Comparison of ENCODE assay signal across 2 cellular contexts in the genomic region with DNA sequence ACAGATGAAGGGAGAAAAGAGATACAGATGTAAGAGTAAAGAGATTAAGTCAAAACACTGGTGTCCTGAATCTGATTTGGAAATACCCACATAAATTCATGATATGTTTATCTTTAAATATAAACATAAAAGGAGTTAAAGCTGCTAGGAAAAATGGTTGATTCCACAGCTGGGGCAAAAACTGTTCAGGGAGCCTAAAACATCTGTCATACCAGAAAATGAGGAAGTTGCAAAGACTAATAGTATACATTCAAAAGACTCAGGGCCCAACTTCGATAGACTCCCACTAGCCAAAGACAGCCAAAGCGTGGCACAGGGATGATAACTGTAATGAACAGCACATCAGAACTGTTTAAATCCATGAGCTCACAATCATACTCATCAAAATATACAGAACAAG.
TF ChIP-seq lines count a peak whose summit lies in the region.

No MANE protein-coding gene starts in this region.

TF ChIP-seq in K562, 482 proteins besides CTCF, POLR2A, EP300 and RAD21 (continued from another document):
- TF ChIP-seq SAFB2 (IDR thresholded peaks at IDR 0.05; ENCODE audit: borderline replicate concordance, low read depth, low read length, severe bottlenecking) (no peak), PCBP1 (IDR thresholded peaks at IDR 0.05; ENCODE audit: low read depth, low read length, poor library complexity, severe bottlenecking) (no peak), MTA3 (IDR thresholded peaks at IDR 0.05; ENCODE audit: borderline replicate concordance) (no peak), POLR2AphosphoS5 (IDR thresholded peaks at IDR 0.05; ENCODE audit: control insufficient read depth, insufficient read depth, low read depth, low read length) (no peak), SMARCA4 (IDR thresholded peaks at IDR 0.05) (no peak), FOXM1 (IDR thresholded peaks at IDR 0.05; ENCODE audit: low read depth) (0 out of 2 replicates have a peak, but pooled peaks have one; percentile 37), FOXM1 (CRISPR knock-in tag; IDR thresholded peaks at IDR 0.05; ENCODE audit: low read depth) (no peak), CBX8 (IDR thresholded peaks at IDR 0.05; ENCODE audit: borderline replicate concordance, extremely low read depth, low read depth, low read length, poor library complexity, severe bottlenecking) (no peak)
- TF ChIP-seq, protein P1, sequence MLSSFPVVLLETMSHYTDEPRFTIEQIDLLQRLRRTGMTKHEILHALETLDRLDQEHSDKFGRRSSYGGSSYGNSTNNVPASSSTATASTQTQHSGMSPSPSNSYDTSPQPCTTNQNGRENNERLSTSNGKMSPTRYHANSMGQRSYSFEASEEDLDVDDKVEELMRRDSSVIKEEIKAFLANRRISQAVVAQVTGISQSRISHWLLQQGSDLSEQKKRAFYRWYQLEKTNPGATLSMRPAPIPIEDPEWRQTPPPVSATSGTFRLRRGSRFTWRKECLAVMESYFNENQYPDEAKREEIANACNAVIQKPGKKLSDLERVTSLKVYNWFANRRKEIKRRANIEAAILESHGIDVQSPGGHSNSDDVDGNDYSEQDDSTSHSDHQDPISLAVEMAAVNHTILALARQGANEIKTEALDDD (IDR thresholded peaks at IDR 0.05), result 0 out of 2 replicates have a peak, but pooled peaks have one; percentile 37
- TF ChIP-seq, protein P2, sequence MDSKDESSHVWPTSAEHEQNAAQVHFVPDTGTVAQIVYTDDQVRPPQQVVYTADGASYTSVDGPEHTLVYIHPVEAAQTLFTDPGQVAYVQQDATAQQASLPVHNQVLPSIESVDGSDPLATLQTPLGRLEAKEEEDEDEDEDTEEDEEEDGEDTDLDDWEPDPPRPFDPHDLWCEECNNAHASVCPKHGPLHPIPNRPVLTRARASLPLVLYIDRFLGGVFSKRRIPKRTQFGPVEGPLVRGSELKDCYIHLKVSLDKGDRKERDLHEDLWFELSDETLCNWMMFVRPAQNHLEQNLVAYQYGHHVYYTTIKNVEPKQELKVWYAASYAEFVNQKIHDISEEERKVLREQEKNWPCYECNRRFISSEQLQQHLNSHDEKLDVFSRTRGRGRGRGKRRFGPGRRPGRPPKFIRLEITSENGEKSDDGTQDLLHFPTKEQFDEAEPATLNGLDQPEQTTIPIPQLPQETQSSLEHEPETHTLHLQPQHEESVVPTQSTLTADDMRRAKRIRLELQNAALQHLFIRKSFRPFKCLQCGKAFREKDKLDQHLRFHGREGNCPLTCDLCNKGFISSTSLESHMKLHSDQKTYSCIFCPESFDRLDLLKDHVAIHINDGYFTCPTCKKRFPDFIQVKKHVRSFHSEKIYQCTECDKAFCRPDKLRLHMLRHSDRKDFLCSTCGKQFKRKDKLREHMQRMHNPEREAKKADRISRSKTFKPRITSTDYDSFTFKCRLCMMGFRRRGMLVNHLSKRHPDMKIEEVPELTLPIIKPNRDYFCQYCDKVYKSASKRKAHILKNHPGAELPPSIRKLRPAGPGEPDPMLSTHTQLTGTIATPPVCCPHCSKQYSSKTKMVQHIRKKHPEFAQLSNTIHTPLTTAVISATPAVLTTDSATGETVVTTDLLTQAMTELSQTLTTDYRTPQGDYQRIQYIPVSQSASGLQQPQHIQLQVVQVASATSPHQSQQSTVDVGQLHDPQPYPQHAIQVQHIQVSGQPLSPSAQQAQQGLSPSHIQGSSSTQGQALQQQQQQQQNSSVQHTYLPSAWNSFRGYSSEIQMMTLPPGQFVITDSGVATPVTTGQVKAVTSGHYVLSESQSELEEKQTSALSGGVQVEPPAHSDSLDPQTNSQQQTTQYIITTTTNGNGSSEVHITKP (IDR thresholded peaks at IDR 0.05; ENCODE audit: partially characterized antibody), result peak; percentile 8
- TF ChIP-seq, protein P3, sequence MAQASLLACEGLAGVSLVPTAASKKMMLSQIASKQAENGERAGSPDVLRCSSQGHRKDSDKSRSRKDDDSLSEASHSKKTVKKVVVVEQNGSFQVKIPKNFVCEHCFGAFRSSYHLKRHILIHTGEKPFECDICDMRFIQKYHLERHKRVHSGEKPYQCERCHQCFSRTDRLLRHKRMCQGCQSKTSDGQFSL (CRISPR knock-in tag; IDR thresholded peaks at IDR 0.05), result no peak
- TF ChIP-seq, protein P3 (tag; IDR thresholded peaks at IDR 0.05), result no peak

TF ChIP-seq in GM23338, 12 proteins besides CTCF, POLR2A, EP300 and RAD21 (continued from another document):
- TF ChIP-seq POLR2AphosphoS5 (IDR thresholded peaks at IDR 0.05; ENCODE audit: low read depth) (no peak), NANOG (IDR thresholded peaks at IDR 0.05; ENCODE audit: borderline replicate concordance) (no peak), STAT1 (IDR thresholded peaks at IDR 0.05; ENCODE audit: unreplicated experiment) (no peak), EZH2 (IDR thresholded peaks at IDR 0.05; ENCODE audit: low read depth, unreplicated experiment) (no peak), ZNF114 (CRISPR knock-in tag; IDR thresholded peaks at IDR 0.05) (no peak), CREB1 (CRISPR knock-in tag; IDR thresholded peaks at IDR 0.05; ENCODE audit: low read depth) (no peak), JUNB (IDR thresholded peaks at IDR 0.05; ENCODE audit: unreplicated experiment) (no peak)
- TF ChIP-seq, protein P4, sequence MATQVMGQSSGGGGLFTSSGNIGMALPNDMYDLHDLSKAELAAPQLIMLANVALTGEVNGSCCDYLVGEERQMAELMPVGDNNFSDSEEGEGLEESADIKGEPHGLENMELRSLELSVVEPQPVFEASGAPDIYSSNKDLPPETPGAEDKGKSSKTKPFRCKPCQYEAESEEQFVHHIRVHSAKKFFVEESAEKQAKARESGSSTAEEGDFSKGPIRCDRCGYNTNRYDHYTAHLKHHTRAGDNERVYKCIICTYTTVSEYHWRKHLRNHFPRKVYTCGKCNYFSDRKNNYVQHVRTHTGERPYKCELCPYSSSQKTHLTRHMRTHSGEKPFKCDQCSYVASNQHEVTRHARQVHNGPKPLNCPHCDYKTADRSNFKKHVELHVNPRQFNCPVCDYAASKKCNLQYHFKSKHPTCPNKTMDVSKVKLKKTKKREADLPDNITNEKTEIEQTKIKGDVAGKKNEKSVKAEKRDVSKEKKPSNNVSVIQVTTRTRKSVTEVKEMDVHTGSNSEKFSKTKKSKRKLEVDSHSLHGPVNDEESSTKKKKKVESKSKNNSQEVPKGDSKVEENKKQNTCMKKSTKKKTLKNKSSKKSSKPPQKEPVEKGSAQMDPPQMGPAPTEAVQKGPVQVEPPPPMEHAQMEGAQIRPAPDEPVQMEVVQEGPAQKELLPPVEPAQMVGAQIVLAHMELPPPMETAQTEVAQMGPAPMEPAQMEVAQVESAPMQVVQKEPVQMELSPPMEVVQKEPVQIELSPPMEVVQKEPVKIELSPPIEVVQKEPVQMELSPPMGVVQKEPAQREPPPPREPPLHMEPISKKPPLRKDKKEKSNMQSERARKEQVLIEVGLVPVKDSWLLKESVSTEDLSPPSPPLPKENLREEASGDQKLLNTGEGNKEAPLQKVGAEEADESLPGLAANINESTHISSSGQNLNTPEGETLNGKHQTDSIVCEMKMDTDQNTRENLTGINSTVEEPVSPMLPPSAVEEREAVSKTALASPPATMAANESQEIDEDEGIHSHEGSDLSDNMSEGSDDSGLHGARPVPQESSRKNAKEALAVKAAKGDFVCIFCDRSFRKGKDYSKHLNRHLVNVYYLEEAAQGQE (IDR thresholded peaks at IDR 0.05; ENCODE audit: unreplicated experiment), result no peak
- TF ChIP-seq, protein P5, sequence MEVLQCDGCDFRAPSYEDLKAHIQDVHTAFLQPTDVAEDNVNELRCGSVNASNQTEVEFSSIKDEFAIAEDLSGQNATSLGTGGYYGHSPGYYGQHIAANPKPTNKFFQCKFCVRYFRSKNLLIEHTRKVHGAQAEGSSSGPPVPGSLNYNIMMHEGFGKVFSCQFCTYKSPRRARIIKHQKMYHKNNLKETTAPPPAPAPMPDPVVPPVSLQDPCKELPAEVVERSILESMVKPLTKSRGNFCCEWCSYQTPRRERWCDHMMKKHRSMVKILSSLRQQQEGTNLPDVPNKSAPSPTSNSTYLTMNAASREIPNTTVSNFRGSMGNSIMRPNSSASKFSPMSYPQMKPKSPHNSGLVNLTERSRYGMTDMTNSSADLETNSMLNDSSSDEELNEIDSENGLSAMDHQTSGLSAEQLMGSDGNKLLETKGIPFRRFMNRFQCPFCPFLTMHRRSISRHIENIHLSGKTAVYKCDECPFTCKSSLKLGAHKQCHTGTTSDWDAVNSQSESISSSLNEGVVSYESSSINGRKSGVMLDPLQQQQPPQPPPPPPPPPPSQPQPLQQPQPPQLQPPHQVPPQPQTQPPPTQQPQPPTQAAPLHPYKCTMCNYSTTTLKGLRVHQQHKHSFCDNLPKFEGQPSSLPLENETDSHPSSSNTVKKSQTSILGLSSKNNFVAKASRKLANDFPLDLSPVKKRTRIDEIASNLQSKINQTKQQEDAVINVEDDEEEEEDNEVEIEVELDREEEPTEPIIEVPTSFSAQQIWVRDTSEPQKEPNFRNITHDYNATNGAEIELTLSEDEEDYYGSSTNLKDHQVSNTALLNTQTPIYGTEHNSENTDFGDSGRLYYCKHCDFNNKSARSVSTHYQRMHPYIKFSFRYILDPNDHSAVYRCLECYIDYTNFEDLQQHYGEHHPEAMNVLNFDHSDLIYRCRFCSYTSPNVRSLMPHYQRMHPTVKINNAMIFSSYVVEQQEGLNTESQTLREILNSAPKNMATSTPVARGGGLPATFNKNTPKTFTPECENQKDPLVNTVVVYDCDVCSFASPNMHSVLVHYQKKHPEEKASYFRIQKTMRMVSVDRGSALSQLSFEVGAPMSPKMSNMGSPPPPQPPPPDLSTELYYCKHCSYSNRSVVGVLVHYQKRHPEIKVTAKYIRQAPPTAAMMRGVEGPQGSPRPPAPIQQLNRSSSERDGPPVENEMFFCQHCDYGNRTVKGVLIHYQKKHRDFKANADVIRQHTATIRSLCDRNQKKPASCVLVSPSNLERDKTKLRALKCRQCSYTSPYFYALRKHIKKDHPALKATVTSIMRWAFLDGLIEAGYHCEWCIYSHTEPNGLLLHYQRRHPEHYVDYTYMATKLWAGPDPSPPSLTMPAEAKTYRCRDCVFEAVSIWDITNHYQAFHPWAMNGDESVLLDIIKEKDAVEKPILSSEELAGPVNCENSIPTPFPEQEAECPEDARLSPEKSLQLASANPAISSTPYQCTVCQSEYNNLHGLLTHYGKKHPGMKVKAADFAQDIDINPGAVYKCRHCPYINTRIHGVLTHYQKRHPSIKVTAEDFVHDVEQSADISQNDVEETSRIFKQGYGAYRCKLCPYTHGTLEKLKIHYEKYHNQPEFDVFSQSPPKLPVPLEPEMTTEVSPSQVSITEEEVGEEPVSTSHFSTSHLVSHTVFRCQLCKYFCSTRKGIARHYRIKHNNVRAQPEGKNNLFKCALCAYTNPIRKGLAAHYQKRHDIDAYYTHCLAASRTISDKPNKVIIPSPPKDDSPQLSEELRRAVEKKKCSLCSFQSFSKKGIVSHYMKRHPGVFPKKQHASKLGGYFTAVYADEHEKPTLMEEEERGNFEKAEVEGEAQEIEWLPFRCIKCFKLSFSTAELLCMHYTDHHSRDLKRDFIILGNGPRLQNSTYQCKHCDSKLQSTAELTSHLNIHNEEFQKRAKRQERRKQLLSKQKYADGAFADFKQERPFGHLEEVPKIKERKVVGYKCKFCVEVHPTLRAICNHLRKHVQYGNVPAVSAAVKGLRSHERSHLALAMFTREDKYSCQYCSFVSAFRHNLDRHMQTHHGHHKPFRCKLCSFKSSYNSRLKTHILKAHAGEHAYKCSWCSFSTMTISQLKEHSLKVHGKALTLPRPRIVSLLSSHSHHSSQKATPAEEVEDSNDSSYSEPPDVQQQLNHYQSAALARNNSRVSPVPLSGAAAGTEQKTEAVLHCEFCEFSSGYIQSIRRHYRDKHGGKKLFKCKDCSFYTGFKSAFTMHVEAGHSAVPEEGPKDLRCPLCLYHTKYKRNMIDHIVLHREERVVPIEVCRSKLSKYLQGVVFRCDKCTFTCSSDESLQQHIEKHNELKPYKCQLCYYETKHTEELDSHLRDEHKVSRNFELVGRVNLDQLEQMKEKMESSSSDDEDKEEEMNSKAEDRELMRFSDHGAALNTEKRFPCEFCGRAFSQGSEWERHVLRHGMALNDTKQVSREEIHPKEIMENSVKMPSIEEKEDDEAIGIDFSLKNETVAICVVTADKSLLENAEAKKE (CRISPR knock-in tag; IDR thresholded peaks at IDR 0.05), result no peak
